ENCODE assay signal across 9 cellular contexts in the genomic region with DNA sequence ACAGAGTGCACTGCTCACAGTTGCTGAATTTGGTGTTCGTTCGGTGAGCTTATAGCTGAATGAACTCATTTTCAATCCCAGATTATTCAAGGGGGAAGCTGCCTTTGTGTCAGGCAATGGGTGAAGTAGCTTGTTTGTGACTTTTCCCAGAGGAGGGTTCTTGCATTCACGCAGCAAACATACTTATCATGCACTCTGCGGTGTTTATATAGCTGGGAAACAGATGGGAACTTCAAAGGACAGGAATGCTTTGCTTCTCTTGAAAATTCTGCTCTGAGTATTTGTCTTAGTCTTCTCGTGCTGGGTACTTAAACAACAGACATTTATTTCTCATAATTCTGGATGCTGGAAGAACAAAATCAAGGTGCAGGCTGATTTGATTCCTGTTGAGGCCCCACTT.
DNase-seq lines count a peak whose midpoint lies in the region; ATAC-seq and TF ChIP-seq lines count a peak whose summit lies in the region.
"Had no signal": no experiment of that assay in that cellular context is flagged by ENCODE, and none has a peak within 500 bp of the region (broad histone marks: within the 10 kb centered on the region; RNA-seq: fewer than 3 reads in every experiment).

No MANE protein-coding gene starts in this region.

- H3K36me3 Mint-ChIP-seq in MCF 10A (ENCODE audit: insufficient read depth, unreplicated experiment) (peaks cover 1% of the 10 kb centered on the region), chondrocyte (ENCODE audit: low read depth) (no peaks in the 10 kb centered on the region)

- no peaks in the 10 kb centered on the region for H3K9me3 ChIP-seq in mammary epithelial cell (replicated peaks; ENCODE audit: insufficient read depth, low read length)
- H3K9me3 ChIP-seq in muscle layer of duodenum (ENCODE audit: control insufficient read depth in 1 of 2, low read length in 2 of 2), result no peaks in the 10 kb centered on the region

- no TSS peak for BruUV-seq in MCF 10A (replicated peaks; lab: Mats Ljungman, UMichigan)
- no TSS peak for BruUV-seq in mammary epithelial cell (replicated peaks; lab: Mats Ljungman, UMichigan)

- 99% methylated on average over 5 of the region's 5 CpGs for WGBS in mammary epithelial cell (ENCODE audit: low coverage, missing lambda C conversion rate)
- 40% methylated on average over 5 of the region's 5 CpGs for WGBS in urinary bladder

- TF ChIP-seq CTCF in MCF 10A (IDR thresholded peaks at IDR 0.05; ENCODE audit: unreplicated experiment) (no peak), mammary epithelial cell (conservative IDR thresholded peaks at IDR 0.05 in 1 of 2, IDR thresholded peaks at IDR 0.05 in 1 of 2; ENCODE audit: extremely low read depth in 1 of 2, insufficient read depth in 1 of 2, low read depth in 1 of 2, low read length in 2 of 2) (no peak), chondrocyte (IDR thresholded peaks at IDR 0.05) (no peak)

- peaks cover 13% of the 10 kb centered on the region for H3K4me1 ChIP-seq in mammary epithelial cell (ENCODE audit: insufficient read depth, low read length)
- H3K4me1 ChIP-seq in muscle layer of duodenum (ENCODE audit: control insufficient read depth in 1 of 2, insufficient read depth in 2 of 2, low read length in 2 of 2), result peaks cover 26 to 37% of the 10 kb centered on the region in 2 donors
- H3K4me1 ChIP-seq in urinary bladder (ENCODE audit: insufficient read depth), result peaks cover 2% of the 10 kb centered on the region

- no peak overlapping the region for H2AFZ ChIP-seq in mammary epithelial cell (ENCODE audit: low read depth, low read length)

- H3K27ac ChIP-seq in mammary epithelial cell (ENCODE audit: insufficient read depth, low read depth, low read length) (no peak overlapping the region), muscle layer of duodenum (ENCODE audit: low read length) (peak overlapping the region; percentile 88), urinary bladder (ENCODE audit: low read depth) (peak overlapping the region; percentile 82)

- POLR2A ChIA-PET in MCF 10A (lab: Yijun Ruan, JAX), result interaction anchor here (0.8 to 3.4 kb wide), 2 partner anchors 72 to 195 kb away, joined by 3 to 38 read pairs; no protein-coding TSS in a partner anchor

- H3K36me3 ChIP-seq in mammary epithelial cell (ENCODE audit: insufficient read depth, low read length), result no peaks in the 10 kb centered on the region
- H3K36me3 ChIP-seq in muscle layer of duodenum (ENCODE audit: control insufficient read depth in 1 of 2, insufficient read depth in 2 of 2, low read length in 2 of 2), result peaks cover 0 to 7% of the 10 kb centered on the region in 2 donors
- H3K36me3 ChIP-seq in urinary bladder (ENCODE audit: insufficient read depth), result no peaks in the 10 kb centered on the region

- H3K4me3 ChIP-seq in mammary epithelial cell (replicated peaks in 1 of 3; ENCODE audit: insufficient read depth in 1 of 3, low read depth in 2 of 3, low read length in 3 of 3) (no peak overlapping the region), muscle layer of duodenum (ENCODE audit: low read depth in 1 of 2, low read length in 2 of 2) (no peak overlapping the region), urinary bladder (ENCODE audit: low read depth, low read length) (no peak overlapping the region)

- H3K4me1 Mint-ChIP-seq in MCF 10A (ENCODE audit: insufficient read depth, unreplicated experiment) (peaks cover 17% of the 10 kb centered on the region), chondrocyte (ENCODE audit: low read depth) (peaks cover 43% of the 10 kb centered on the region)

- peak overlapping the region; percentile 89 for H3K4me3 Mint-ChIP-seq in MCF 10A (ENCODE audit: unreplicated experiment)
- H3K4me3 Mint-ChIP-seq in chondrocyte (ENCODE audit: unreplicated experiment), result no peak overlapping the region

- DNase-seq in MCF 10A (ENCODE audit: unreplicated experiment), result no peak
- DNase-seq in mammary epithelial cell, result no peak
- DNase-seq in chondrocyte (ENCODE audit: low spot score), result no peak
- no peak for DNase-seq in DMS153 (lab: John Stamatoyannopoulos, UW)
- DNase-seq in KBM-7, result no peak
- DNase-seq in stimulated activated naive CD8-positive, alpha-beta T cell treated with anti-CD3 and anti-CD28 coated beads, Interleukin-15, Interleukin-2, amounts not matched to agents 100 U/mL and 50 U/mL, for 24 hours, result no peak
- DNase-seq: MV-4-11 had no signal

- CTCF ChIA-PET in MCF 10A (lab: Yijun Ruan, JAX), result interaction anchor here (0.9 to 1.6 kb wide), 4 partner anchors 18 to 138 kb away, joined by 3 to 5 read pairs (median 4); no protein-coding TSS in a partner anchor
- CTCF ChIA-PET in mammary epithelial cell (lab: Charles Lee; ENCODE audit: low non-redundant PET), result interaction anchor here (0.6 kb wide), 1 partner anchor 12 kb away, joined by 3 read pairs; no protein-coding TSS in a partner anchor

- no peaks in the 10 kb centered on the region for H3K27me3 Mint-ChIP-seq in MCF 10A (ENCODE audit: insufficient read depth, unreplicated experiment)
- no peaks in the 10 kb centered on the region for H3K27me3 Mint-ChIP-seq in chondrocyte (ENCODE audit: low read depth)

- dilution Hi-C loops in mammary epithelial cell (cut with HindIII; ENCODE audit: low sequenced_read_pairs), result no loop called here

- no peak overlapping the region for H3K9ac ChIP-seq in mammary epithelial cell (ENCODE audit: insufficient read depth, low read length)

- H3K27ac Mint-ChIP-seq in MCF 10A (ENCODE audit: low read depth, unreplicated experiment), result no peak overlapping the region
- H3K27ac Mint-ChIP-seq in chondrocyte (ENCODE audit: unreplicated experiment), result peak overlapping the region; percentile 89

- intact Hi-C loops in MCF 10A (cut with micrococcal nuclease) (loop anchor here (10.0 kb wide), 2 partner anchors 72 to 162 kb away; no protein-coding TSS in a partner anchor), mammary epithelial cell (cut with micrococcal nuclease) (loop anchor here (5.0 to 10.0 kb wide), 2 partner anchors 128 to 165 kb away; no protein-coding TSS in a partner anchor)

- no peak overlapping the region for H3K4me2 ChIP-seq in mammary epithelial cell (ENCODE audit: insufficient read depth, low read depth, low read length)

- H3K9me3 Mint-ChIP-seq in MCF 10A (ENCODE audit: unreplicated experiment) (no peaks in the 10 kb centered on the region), chondrocyte (ENCODE audit: low read depth) (no peaks in the 10 kb centered on the region)

- no peaks in the 10 kb centered on the region for H3K79me2 ChIP-seq in mammary epithelial cell (ENCODE audit: insufficient read depth, low read length)

- H3K27me3 ChIP-seq in mammary epithelial cell (ENCODE audit: insufficient read depth, low read length) (no peaks in the 10 kb centered on the region), muscle layer of duodenum (ENCODE audit: low read depth, low read length) (no peaks in the 10 kb centered on the region)

- in situ Hi-C loops in mammary epithelial cell (cut with MboI; ENCODE audit: low sequenced_read_pairs in 2 of 2), result no loop called here
- in situ Hi-C loops in KBM-7 (cut with MboI; ENCODE audit: low pct_unique_long_range_greater_than_20kb, low sequenced_read_pairs), result no loop called here

- H4K20me1 ChIP-seq in mammary epithelial cell (ENCODE audit: insufficient read depth, low read length), result no peaks in the 10 kb centered on the region

- no peak for ATAC-seq in stimulated activated naive CD8-positive, alpha-beta T cell treated with anti-CD3 and anti-CD28 coated beads, Interleukin-15, Interleukin-2, amounts not matched to agents 100 U/mL and 50 U/mL, for 24 hours
